In genomic region chr15:81000626-81001179, GRCh38 we compare ENCODE assay signal across 8 cellular contexts. TPM values are rescaled to one million over a fixed set of nuclear protein-coding genes. Genes with fewer than 3 reads are reported as not detected.
DNase-seq lines count a peak whose midpoint lies in the region; ATAC-seq, FAIRE-seq and TF ChIP-seq lines count a peak whose summit lies in the region.

Gene TLNRD1, plus strand, starts transcription at chr15:81000923. Its CDS starts 1,349 bp downstream, at chr15:81002272.

- H3K4me1 ChIP-seq in adipocyte (ENCODE audit: control insufficient read depth, insufficient read depth, low read length) = peaks cover 39% of the 10 kb centered on the region
- H3K4me1 ChIP-seq in transverse colon = peaks cover 0 to 47% (median 24%) of the 10 kb centered on the region in 4 donors

- TF ChIP-seq EP300 in transverse colon (IDR thresholded peaks at IDR 0.05; ENCODE audit: low read depth) = no peak

- H3K27ac ChIP-seq in transverse colon = peak within 1 kb of the TSS; percentile 93 to 99 (median 96)

- no peak for TF ChIP-seq CTCF in transverse colon (IDR thresholded peaks at IDR 0.05)

- H3K27me3 ChIP-seq in adipocyte (replicated peaks; ENCODE audit: control insufficient read depth, insufficient read depth, low read length) (no peaks in the 10 kb centered on the region), transverse colon (no peaks in the 10 kb centered on the region)

- no peaks in the 10 kb centered on the region for H3K9me3 ChIP-seq in adipocyte (ENCODE audit: control insufficient read depth, low read length)
- peaks cover 0 to 4% of the 10 kb centered on the region in 2 donors for H3K9me3 ChIP-seq in transverse colon

- peak; percentile 90 for FAIRE-seq in GM12891 (lab: Jason Lieb, UNC)

- DNase-seq in GM12891 (ENCODE audit: insufficient read length, low spot score) (peak; percentile 78), NCI-H1436 (lab: John Stamatoyannopoulos, UW) (peak; percentile 78), T-cell (peak; percentile 64 to 83 (median 74)), adipocyte (ENCODE audit: low read depth) (peak; percentile 96), cardiac septum (ENCODE audit: low spot score) (peak; percentile 95), posterior cingulate gyrus (peak; percentile 73 to 97 (median 86)), transverse colon (peak; percentile 94)

- peaks cover 16% of the 10 kb centered on the region for H3K36me3 Mint-ChIP-seq in T-cell

- intact Hi-C loops in cardiac septum (cut with DNase I) = no loop called here
- intact Hi-C loops in posterior cingulate gyrus (cut with DNase I) = no loop called here
- intact Hi-C loops in transverse colon (cut with DNase I; ENCODE audit: low total_unique reads) = no loop called here

- CTCF ChIA-PET in T-cell (lab: Charles Lee) = interaction anchor here in 1 of 2 donors (0.6 to 0.8 kb wide), 2 partner anchors 265 to 1689 kb away, joined by 3 to 5 read pairs; no protein-coding TSS in a partner anchor

- H3K36me3 ChIP-seq in adipocyte (ENCODE audit: control insufficient read depth, insufficient read depth, low read length, severe bottlenecking) = peaks cover 5% of the 10 kb centered on the region
- H3K36me3 ChIP-seq in transverse colon = no peaks in the 10 kb centered on the region

- H3K9ac ChIP-seq in adipocyte (ENCODE audit: low read length) = peak within 1 kb of the TSS; percentile 98

- H3K27me3 Mint-ChIP-seq in T-cell = no peaks in the 10 kb centered on the region

- peaks cover 47 to 54% (median 53%) of the 10 kb centered on the region in 3 donors for H3K4me1 Mint-ChIP-seq in T-cell

- peaks cover 0 to 2% (median 0%) of the 10 kb centered on the region in 3 donors for H3K9me3 Mint-ChIP-seq in T-cell

- peak within 1 kb of the TSS; percentile 86 for H3K4me3 ChIP-seq in adipocyte (ENCODE audit: low read length)
- H3K4me3 ChIP-seq in transverse colon = peak within 1 kb of the TSS; percentile 74 to 97 (median 81)

- peak within 1 kb of the TSS; percentile 93 to 96 (median 94) for H3K4me3 Mint-ChIP-seq in T-cell

- in situ Hi-C loops in transverse colon (cut with MboI; ENCODE audit: low pct_ligation_motif_present in 1 of 4, low pct_unique_long_range_greater_than_20kb in 1 of 4, low sequenced_read_pairs in 3 of 4) = no loop called here

- peak; percentile 57 for ATAC-seq in HG02763 (IDR thresholded peaks at IDR 0.05; ENCODE audit: unreplicated experiment)
- ATAC-seq in T-cell (replicated peaks in 1 of 4) = peak; percentile 75 to 82 (median 77)

- peak; percentile 27; the same call in 1 of the 2 replicates for TF ChIP-seq POLR2A in GM12891 (IDR thresholded peaks at IDR 0.05; ENCODE audit: low read depth, low read length)
- peak; percentile 98 for TF ChIP-seq POLR2A in transverse colon (IDR thresholded peaks at IDR 0.05)

- WGBS in transverse colon (ENCODE audit: low coverage in 1 of 2), 2 donors = 0 to 1% methylated on average over 2 to 52 of the region's 67 CpGs

- H3K27ac Mint-ChIP-seq in T-cell = peak within 1 kb of the TSS; percentile 96 to 99

- POLR2A ChIA-PET in T-cell (lab: Charles Lee) = interaction anchor here in 1 of 2 donors (0.6 to 1.1 kb wide), 5 partner anchors 10 to 1540 kb away, joined by 3 to 4 read pairs (median 3); partner anchors contain the start of gene RPS17

TF ChIP-seq in GM12891, 5 proteins besides CTCF, POLR2A, EP300 and RAD21:
- TF ChIP-seq POLR2AphosphoS5 (IDR thresholded peaks at IDR 0.05; ENCODE audit: low read depth, low read length) (peak; percentile 57; the same call in 1 of the 2 replicates), SPI1 (IDR thresholded peaks at IDR 0.05; ENCODE audit: low read depth, low read length) (peak; percentile 71), POU2F2 (IDR thresholded peaks at IDR 0.05; ENCODE audit: low read depth, low read length) (0 out of 2 replicates have a peak, but pooled peaks have one; percentile 3), PAX5 (IDR thresholded peaks at IDR 0.05; ENCODE audit: insufficient read depth, low read length, severe bottlenecking) (no peak), TAF1 (IDR thresholded peaks at IDR 0.05; ENCODE audit: low read depth, low read length) (peak; percentile 11; the same call in 1 of the 2 replicates)

RNA-seq across cellular contexts. Expression of gene TLNRD1, which starts in this region (rescaled TPM):
- 6.8 TPM for polyA plus RNA-seq in GM12891 (2012; ENCODE audit: low read depth, missing spikeins)
- total RNA-seq in T-cell = 10 to 100 TPM; 10.9 to 36.2 (median 29.8) TPM
- 7.3 TPM for total RNA-seq in cardiac septum
- 10 to 100 TPM; 20.8 to 57.2 (median 28.2) TPM for total RNA-seq in transverse colon

Comparison
In these comparisons a context has a peak if more than half of its experiments do, and no peak if none do; other contexts are left out.
1. Peak in every context shown above with its lines: DNase-seq, ATAC-seq, H3K4me3 ChIP-seq and H3K27ac ChIP-seq.